Comparison of ENCODE assay signal across 21 cellular contexts in the genomic region with DNA sequence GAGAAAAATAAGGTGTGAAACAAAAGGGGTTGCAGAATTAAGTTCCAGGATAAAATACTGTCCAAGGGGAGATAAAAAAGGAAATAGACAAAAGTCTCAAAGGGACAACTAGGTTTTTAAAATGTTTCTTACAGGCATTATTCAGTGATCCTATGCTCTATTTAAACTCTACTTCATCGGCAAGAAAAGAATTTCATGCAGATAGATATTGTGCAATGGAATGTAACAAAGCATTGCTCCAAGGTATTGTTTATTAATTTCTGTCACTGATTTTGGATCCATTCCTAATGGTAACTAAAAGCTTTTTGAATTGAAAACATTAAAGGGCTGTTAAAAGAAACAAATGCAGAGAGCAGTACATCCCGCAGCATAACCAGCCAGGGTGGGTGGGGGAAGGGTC.
DNase-seq lines count a peak whose midpoint lies in the region; ATAC-seq and TF ChIP-seq lines count a peak whose summit lies in the region.
"Had no signal": no experiment of that assay in that cellular context is flagged by ENCODE, and none has a peak within 500 bp of the region (broad histone marks: within the 10 kb centered on the region; RNA-seq: fewer than 3 reads in every experiment).

No MANE protein-coding gene starts in this region.

- no peaks in the 10 kb centered on the region for H3K9me3 ChIP-seq in right cardiac atrium (ENCODE audit: control insufficient read depth, low read length)
- H3K9me3 ChIP-seq: HAP-1, SJSA1 had no signal

- peaks cover 45% of the 10 kb centered on the region for H3K4me1 Mint-ChIP-seq in nephron

- H3K36me3 Mint-ChIP-seq in nephron (ENCODE audit: low read depth): peaks cover 2% of the 10 kb centered on the region
- H3K36me3 Mint-ChIP-seq: CD8-positive, alpha-beta T cell had no signal

- H3K27ac Mint-ChIP-seq in nephron: peak overlapping the region; percentile 30 to 80 (median 33)
- H3K27ac Mint-ChIP-seq: CD8-positive, alpha-beta T cell had no signal

- H3K27me3 Mint-ChIP-seq in nephron (ENCODE audit: low read depth): no peaks in the 10 kb centered on the region

- H3K9me3 Mint-ChIP-seq in nephron: peaks cover 9% of the 10 kb centered on the region

- ATAC-seq in right cardiac atrium: no peak
- ATAC-seq: CD8-positive, alpha-beta T cell; Right ventricle myocardium inferior had no signal

- WGBS in right cardiac atrium: 73% methylated on average over 2 of the region's 2 CpGs
- 59 to 62% methylated on average over 2 of the region's 2 CpGs for WGBS in lower leg skin, 2 donors

- H3K4me1 ChIP-seq in right cardiac atrium (ENCODE audit: control insufficient read depth, insufficient read depth, low read length): no peaks in the 10 kb centered on the region

- H3K4me3 ChIP-seq in choroid plexus epithelial cell (ENCODE audit: low read depth, low read length) (no peak overlapping the region), fibroblast of villous mesenchyme (ENCODE audit: low read depth, low read length) (no peak overlapping the region), right cardiac atrium (ENCODE audit: low read length) (no peak overlapping the region), lower leg skin (ENCODE audit: low read depth, poor library complexity, severe bottlenecking) (no peak overlapping the region)
- H3K4me3 ChIP-seq: HAP-1, SJSA1 had no signal

- TF ChIP-seq POLR2A in lower leg skin (IDR thresholded peaks at IDR 0.05): no peak

- no peak overlapping the region for H3K27ac ChIP-seq in right cardiac atrium (ENCODE audit: low read length)
- H3K27ac ChIP-seq: SJSA1 had no signal

- peak; percentile 20 for DNase-seq in GM03348 (ENCODE audit: low spot score)
- DNase-seq in choroid plexus epithelial cell (ENCODE audit: low read depth): peak; percentile 45
- DNase-seq in fibroblast of villous mesenchyme (ENCODE audit: low read depth): peak; percentile 28
- no peak for DNase-seq in HCEC 1CT
- no peak for DNase-seq in GM20000 (ENCODE audit: low spot score)
- no peak for DNase-seq in right cardiac atrium
- DNase-seq in lower leg skin (ENCODE audit: low spot score in 2 of 2): no peak
- DNase-seq: 8988T; AML-193; C1 segment of cervical spinal cord; CD8-positive, alpha-beta T cell; Karpas-422; MV-4-11; NCI-H1694; NCI-H2081 treated with DMSO at 0.1 percent for 48 hours; NCI-H2171 treated with DMSO at 0.1 percent for 48 hours; NCI-H526 had no signal

- H3K27me3 ChIP-seq in right cardiac atrium (ENCODE audit: control insufficient read depth, insufficient read depth): no peaks in the 10 kb centered on the region
- H3K27me3 ChIP-seq: SJSA1 had no signal

- TF ChIP-seq CTCF in choroid plexus epithelial cell (conservative IDR thresholded peaks at IDR 0.05; ENCODE audit: low read depth, low read length) (no peak), fibroblast of villous mesenchyme (IDR thresholded peaks at IDR 0.05; ENCODE audit: insufficient read depth, low read depth, low read length) (no peak), nephron (IDR thresholded peaks at IDR 0.05; ENCODE audit: unreplicated experiment in 3 of 3) (no peak), GM20000 (IDR thresholded peaks at IDR 0.05; ENCODE audit: extremely low read depth, missing control alignments) (no peak), lower leg skin (IDR thresholded peaks at IDR 0.05) (no peak)

- intact Hi-C loops in right cardiac atrium (cut with DNase I): no loop called here
- intact Hi-C loops in lower leg skin (cut with DNase I; ENCODE audit: low total_unique reads): no loop called here

- H3K4me3 Mint-ChIP-seq in nephron: no peak overlapping the region
- H3K4me3 Mint-ChIP-seq: CD8-positive, alpha-beta T cell had no signal

Comparison
In these comparisons a context has a peak if more than half of its experiments do, and no peak if none do; other contexts are left out.
1. DNase-seq: peak in GM03348 (single experiment), choroid plexus epithelial cell (single experiment) and fibroblast of villous mesenchyme (single experiment); none in HCEC 1CT (single experiment), GM20000 (single experiment), right cardiac atrium (0 of 3) and lower leg skin (0 of 2).